Comparison of ENCODE assay signal across 11 cellular contexts in genomic region chr6:141418076-141418475, GRCh38.
"Had no signal": no experiment of that assay in that cellular context is flagged by ENCODE, and none has a peak within 500 bp of the region (broad histone marks: within the 10 kb centered on the region; RNA-seq: fewer than 3 reads in every experiment).

No MANE protein-coding gene starts in this region.

- H2AFZ ChIP-seq: GM23248, GM23338 had no signal

- H3K4me3 ChIP-seq: GM23248, GM23338, HAP-1 had no signal

- H3K27ac Mint-ChIP-seq: GM23338, H9, HFFc6 had no signal

- H3K9ac ChIP-seq: GM23248 had no signal

- H3K4me1 ChIP-seq: HAP-1 had no signal

- H3K4me2 ChIP-seq: GM23338 had no signal

- H3K9me3 ChIP-seq: HAP-1 had no signal

- H3K36me3 ChIP-seq: HAP-1 had no signal

- H3K4me3 Mint-ChIP-seq: GM23338, H9, HFFc6 had no signal

- H3K4me1 Mint-ChIP-seq: GM23338, H9 had no signal

- FAIRE-seq: H1, H54 had no signal

- DNase-seq: GM23248, GOT3, H7, H9, HCEC 1CT, HFFc6 had no signal

- H3K27ac ChIP-seq: GM23248 had no signal

- ATAC-seq: GM23338, HCT116 had no signal

- H3K9me3 Mint-ChIP-seq: H9 had no signal
